In the genomic region with DNA sequence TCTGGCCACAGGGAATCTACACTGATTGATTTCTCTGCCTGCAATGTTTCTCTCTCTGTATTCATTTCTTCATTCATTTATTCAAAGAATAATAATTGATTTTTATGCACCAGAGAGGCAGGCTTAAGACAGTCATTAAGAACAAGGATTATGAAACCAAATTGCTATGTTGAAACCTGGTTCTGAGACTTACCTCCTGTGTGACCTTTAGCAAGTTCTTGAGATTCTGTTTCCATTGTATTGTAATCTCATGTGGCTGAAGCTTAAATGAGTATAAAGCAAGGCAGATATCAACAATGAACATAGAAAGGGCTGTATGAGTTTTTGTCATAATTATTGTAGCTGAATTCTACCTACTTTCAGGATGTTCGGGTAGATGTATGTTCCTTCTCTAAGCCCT, we compare ENCODE assay signal across 27 cellular contexts.
"Had no signal": no experiment of that assay in that cellular context is flagged by ENCODE, and none has a peak within 500 bp of the region (broad histone marks: within the 10 kb centered on the region; RNA-seq: fewer than 3 reads in every experiment).

No MANE protein-coding gene starts in this region.

- H3K4me3 ChIP-seq: coronary artery, dorsolateral prefrontal cortex had no signal

- H3K4me3 Mint-ChIP-seq: activated CD4-positive, alpha-beta memory T cell treated with anti-CD3 and anti-CD28 coated beads for 36 hours; activated CD4-positive, alpha-beta T cell treated with anti-CD3 and anti-CD28 coated beads, Interleukin-2, amount 10 ng/mL, durations not matched to agents 24 days and 14 days; activated CD8-positive, alpha-beta memory T cell treated with anti-CD3 and anti-CD28 coated beads, Interleukin-2, amount 10 ng/mL, durations not matched to agents 7 days and 5 days; activated CD8-positive, alpha-beta T cell treated with anti-CD3 and anti-CD28 coated beads, Interleukin-2, amount 10 ng/mL, durations not matched to agents 7 days and 5 days; activated naive CD4-positive, alpha-beta T cell treated with anti-CD3 and anti-CD28 coated beads for 36 hours; activated naive CD4-positive, alpha-beta T cell treated with anti-CD3 and anti-CD28 coated beads, Interleukin-2, amount 50 U/mL, for 24 hours; activated naive CD8-positive, alpha-beta T cell treated with anti-CD3 and anti-CD28 coated beads, Interleukin-2, amount 10 ng/mL, durations not matched to agents 7 days and 5 days; activated T-helper 1 cell treated with anti-CD3 and anti-CD28 coated beads, Interleukin-12 subunit alpha, Interleukin-12 subunit beta, Interleukin-2, Interleukin-4 antibody, amounts not matched to agents 30 ng/mL and 10 ng/mL and 1 ng/mL, durations not matched to agents 14 hours and 24 hours and 36 hours; central memory CD8-positive, alpha-beta T cell; dendritic cell treated with granulocyte-macrophage colony-stimulating factor and Interleukin-4, amounts not matched to agents 40 ng/mL and 50 ng/mL, for 4 days; endodermal cell; WTC11 had no signal

- ATAC-seq: activated CD8-positive, alpha-beta memory T cell treated with anti-CD3 and anti-CD28 coated beads, Interleukin-2, amount 10 ng/mL, durations not matched to agents 7 days and 5 days; activated CD8-positive, alpha-beta T cell treated with anti-CD3 and anti-CD28 coated beads, Interleukin-2, amount 10 ng/mL, durations not matched to agents 7 days and 5 days; esophagus mucosa; WTC11 had no signal

- H3K27ac Mint-ChIP-seq: activated CD4-positive, alpha-beta memory T cell treated with anti-CD3 and anti-CD28 coated beads for 36 hours; activated CD4-positive, alpha-beta T cell treated with anti-CD3 and anti-CD28 coated beads, Interleukin-2, amount 10 ng/mL, durations not matched to agents 24 days and 14 days; activated CD8-positive, alpha-beta memory T cell treated with anti-CD3 and anti-CD28 coated beads, Interleukin-2, amount 10 ng/mL, durations not matched to agents 7 days and 5 days; activated CD8-positive, alpha-beta T cell treated with anti-CD3 and anti-CD28 coated beads, Interleukin-2, amount 10 ng/mL, durations not matched to agents 7 days and 5 days; activated naive CD4-positive, alpha-beta T cell treated with anti-CD3 and anti-CD28 coated beads for 36 hours; activated naive CD4-positive, alpha-beta T cell treated with anti-CD3 and anti-CD28 coated beads, Interleukin-2, amount 50 U/mL, for 24 hours; activated naive CD8-positive, alpha-beta T cell treated with anti-CD3 and anti-CD28 coated beads, Interleukin-2, amount 10 ng/mL, durations not matched to agents 7 days and 5 days; activated T-helper 1 cell treated with anti-CD3 and anti-CD28 coated beads, Interleukin-12 subunit alpha, Interleukin-12 subunit beta, Interleukin-2, Interleukin-4 antibody, amounts not matched to agents 30 ng/mL and 10 ng/mL and 1 ng/mL, durations not matched to agents 14 hours and 24 hours and 36 hours; activated T-helper 2 cell treated with anti-CD3 and anti-CD28 coated beads, Interferon-gamma antibody, Interleukin-2, Interleukin-4, amounts not matched to agents 10 μg/mL and 5 μg/mL and 100 μg/mL, durations not matched to agents 14 hours and 24 hours and 36 hours; dendritic cell treated with granulocyte-macrophage colony-stimulating factor and Interleukin-4, amounts not matched to agents 40 ng/mL and 50 ng/mL, for 4 days; endodermal cell; WTC11 had no signal

- H3K27me3 ChIP-seq: brain microvascular endothelial cell, dorsolateral prefrontal cortex had no signal

- H3K4me1 Mint-ChIP-seq: central memory CD8-positive, alpha-beta T cell had no signal

- DNase-seq: activated CD4-positive, alpha-beta memory T cell treated with anti-CD3 and anti-CD28 coated beads for 36 hours; activated CD4-positive, alpha-beta T cell treated with anti-CD3 and anti-CD28 coated beads, Interleukin-2, amount 10 ng/mL, durations not matched to agents 24 days and 14 days; activated CD8-positive, alpha-beta memory T cell treated with anti-CD3 and anti-CD28 coated beads, Interleukin-2, amount 10 ng/mL, durations not matched to agents 7 days and 5 days; activated CD8-positive, alpha-beta memory T cell treated with anti-CD3 and anti-CD28 coated beads, Interleukin-2, amount 50 U/mL, for 4 hours; activated CD8-positive, alpha-beta T cell treated with anti-CD3 and anti-CD28 coated beads, Interleukin-2, amount 10 ng/mL, durations not matched to agents 7 days and 5 days; activated effector memory CD4-positive, alpha-beta T cell treated with anti-CD3 and anti-CD28 coated beads, Interleukin-2, amount 50 U/mL, for 16 hours; activated naive CD4-positive, alpha-beta T cell treated with anti-CD3 and anti-CD28 coated beads for 36 hours; activated naive CD8-positive, alpha-beta T cell treated with anti-CD3 and anti-CD28 coated beads, Interleukin-2, amount 10 ng/mL, durations not matched to agents 7 days and 5 days; activated T-cell treated with anti-CD3 and anti-CD28 coated beads, Interleukin-2, amount 50 U/mL, for 1 hour; activated T-cell treated with anti-CD3 and anti-CD28 coated beads, Interleukin-2, amount 50 U/mL, for 48 hours; amniotic stem cell; anterior cingulate cortex; brain microvascular endothelial cell; dorsolateral prefrontal cortex; effector memory CD4-positive, alpha-beta T cell; endodermal cell; foreskin fibroblast; head of caudate nucleus; T-helper 2 cell had no signal

- H3K27ac ChIP-seq: brain microvascular endothelial cell, coronary artery, dorsolateral prefrontal cortex had no signal

- H3K36me3 ChIP-seq: brain microvascular endothelial cell had no signal

- H3K36me3 Mint-ChIP-seq: activated CD4-positive, alpha-beta memory T cell treated with anti-CD3 and anti-CD28 coated beads for 36 hours; activated naive CD4-positive, alpha-beta T cell treated with anti-CD3 and anti-CD28 coated beads, Interleukin-2, amount 50 U/mL, for 24 hours; WTC11 had no signal

- H3K9me3 Mint-ChIP-seq: activated CD4-positive, alpha-beta memory T cell treated with anti-CD3 and anti-CD28 coated beads for 36 hours; endodermal cell had no signal

- H3K27me3 Mint-ChIP-seq: activated CD4-positive, alpha-beta memory T cell treated with anti-CD3 and anti-CD28 coated beads for 36 hours; activated CD4-positive, alpha-beta T cell treated with anti-CD3 and anti-CD28 coated beads, Interleukin-2, amount 10 ng/mL, durations not matched to agents 24 days and 14 days; activated naive CD4-positive, alpha-beta T cell treated with anti-CD3 and anti-CD28 coated beads, Interleukin-2, amount 50 U/mL, for 24 hours; activated naive CD8-positive, alpha-beta T cell treated with anti-CD3 and anti-CD28 coated beads, Interleukin-2, amount 10 ng/mL, durations not matched to agents 7 days and 5 days; central memory CD8-positive, alpha-beta T cell; dendritic cell treated with granulocyte-macrophage colony-stimulating factor and Interleukin-4, amounts not matched to agents 40 ng/mL and 50 ng/mL, for 4 days had no signal
